ENCODE assay signal across 8 cellular contexts in the genomic region with DNA sequence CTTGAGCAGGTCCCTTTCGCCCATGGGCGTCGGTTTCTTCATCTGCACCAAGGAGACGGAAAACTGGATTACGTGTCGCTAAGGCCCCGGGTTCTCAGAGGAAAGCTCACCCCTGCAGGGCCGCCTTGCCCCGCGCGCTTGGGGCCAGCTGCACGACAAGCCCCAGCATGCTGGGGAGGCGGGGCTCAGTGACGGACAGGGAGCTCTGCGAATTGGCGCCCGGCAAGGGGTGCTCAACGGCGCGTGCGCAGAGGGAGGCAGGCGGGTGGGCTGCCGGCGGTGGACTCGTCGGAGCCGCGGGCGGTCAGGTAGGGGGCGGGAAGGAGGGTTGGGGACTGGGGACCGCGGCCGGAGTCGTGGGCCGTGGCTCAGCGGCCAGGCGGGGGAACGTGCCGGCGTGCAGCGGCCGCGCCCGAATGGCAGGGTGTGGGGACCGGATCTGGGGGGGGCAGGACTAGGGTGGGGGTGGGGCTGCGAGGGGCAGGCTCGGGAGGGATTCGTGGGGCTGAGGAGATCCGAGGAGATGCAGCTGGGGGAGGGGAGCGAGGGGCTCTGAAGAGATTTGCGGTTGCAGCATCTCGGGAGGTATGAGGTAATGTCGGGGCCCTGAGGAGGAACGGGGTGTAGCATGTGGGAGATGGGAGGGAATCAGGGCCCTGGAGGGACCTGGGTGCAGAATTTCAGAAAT. TPM values are rescaled to one million over a fixed set of nuclear protein-coding genes. Genes with fewer than 3 reads are reported as not detected.
DNase-seq lines count a peak whose midpoint lies in the region; ATAC-seq and TF ChIP-seq lines count a peak whose summit lies in the region.

TRIM32 (plus strand) TSS at position 232 of the 688 bp plus-strand sequence. CDS start 10,438 bp downstream, outside the sequence.

- H3K36me3 Mint-ChIP-seq in neural crest cell (ENCODE audit: low read depth), result peaks cover 8% of the 10 kb centered on the region

- TF ChIP-seq CTCF in LNCaP clone FGC (IDR thresholded peaks at IDR 0.05; ENCODE audit: control insufficient read depth, extremely low read depth, insufficient read depth), result no peak
- no peak for TF ChIP-seq CTCF in foreskin keratinocyte (conservative IDR thresholded peaks at IDR 0.05)
- no peak for TF ChIP-seq CTCF in neural crest cell (conservative IDR thresholded peaks at IDR 0.05)

- H3K9me3 ChIP-seq in stomach smooth muscle (ENCODE audit: control insufficient read depth in 2 of 2, low read length in 2 of 2), result no peaks in the 10 kb centered on the region

- H3K9me3 Mint-ChIP-seq in neural crest cell, result no peaks in the 10 kb centered on the region

- H3K27me3 Mint-ChIP-seq in neural crest cell (ENCODE audit: low read depth), result peaks cover 4% of the 10 kb centered on the region

- DNase-seq in EL (peak; percentile 90), GOT3 (lab: John Stamatoyannopoulos, UW) (peak; percentile 54), LNCaP clone FGC (ENCODE audit: low read depth) (peak; percentile 37), SHP77 treated with DMSO at 0.1 percent for 48 hours (lab: John Stamatoyannopoulos, UW) (peak; percentile 79), activated gamma-delta T cell treated with Interleukin-2 at 50 U/mL for 16 hours (peak; percentile 92), foreskin keratinocyte (peak; percentile 42 to 70), neural crest cell (ENCODE audit: low read depth, low spot score) (peak; percentile 98)

- H3K4me3 ChIP-seq in LNCaP clone FGC (ENCODE audit: low read depth, low read length), result peak within 1 kb of the TSS; percentile 88
- peak within 1 kb of the TSS; percentile 86 to 87 for H3K4me3 ChIP-seq in stomach smooth muscle (ENCODE audit: low read length in 2 of 2)

- peak within 1 kb of the TSS; percentile 43 for H3K27ac Mint-ChIP-seq in neural crest cell (ENCODE audit: unreplicated experiment)

- H3K27me3 ChIP-seq in foreskin keratinocyte (no peaks in the 10 kb centered on the region), stomach smooth muscle (ENCODE audit: control insufficient read depth in 1 of 2, insufficient read depth in 2 of 2, low read length in 2 of 2) (no peaks in the 10 kb centered on the region)

- peak; percentile 95 for ATAC-seq in foreskin keratinocyte

- peak within 1 kb of the TSS; percentile 82 for H3K27ac ChIP-seq in foreskin keratinocyte
- H3K27ac ChIP-seq in stomach smooth muscle (ENCODE audit: low read length), result no peak within 1 kb of the TSS

- peak within 1 kb of the TSS; percentile 72 to 82 for H3K9ac ChIP-seq in stomach smooth muscle (ENCODE audit: low read length in 2 of 2)

- H3K4me3 Mint-ChIP-seq in neural crest cell, result peak within 1 kb of the TSS; percentile 95

- H3K4me1 ChIP-seq in foreskin keratinocyte (peaks cover 8% of the 10 kb centered on the region), stomach smooth muscle (ENCODE audit: control insufficient read depth, insufficient read depth, low read length) (peaks cover 20% of the 10 kb centered on the region)

- H3K4me1 Mint-ChIP-seq in neural crest cell, result peaks cover 33% of the 10 kb centered on the region

- H3K36me3 ChIP-seq in stomach smooth muscle (ENCODE audit: control insufficient read depth in 2 of 2, insufficient read depth in 2 of 2, low read length in 2 of 2), result no peaks in the 10 kb centered on the region

RNA-seq across cellular contexts. Expression of gene TRIM32, which starts in this region (rescaled TPM):
- total RNA-seq in foreskin keratinocyte, result 21.3 and 24.6 TPM in 2 replicates
- polyA plus RNA-seq in foreskin keratinocyte, result 9.0 and 10.0 TPM in 2 replicates
- total RNA-seq in neural crest cell, result 21.4 and 21.5 TPM in 2 replicates

Comparison
In these comparisons a context has a peak if more than half of its experiments do, and no peak if none do; other contexts are left out.
1. DNase-seq: peak in every context shown above with its lines; median percentile 98 in neural crest cell; 92 in activated gamma-delta T cell treated with Interleukin-2 at 50 U/mL for 16 hours; 90 in EL; 79 in SHP77 treated with DMSO at 0.1 percent for 48 hours; 56 in foreskin keratinocyte; 54 in GOT3; 37 in LNCaP clone FGC.